In the genomic region with DNA sequence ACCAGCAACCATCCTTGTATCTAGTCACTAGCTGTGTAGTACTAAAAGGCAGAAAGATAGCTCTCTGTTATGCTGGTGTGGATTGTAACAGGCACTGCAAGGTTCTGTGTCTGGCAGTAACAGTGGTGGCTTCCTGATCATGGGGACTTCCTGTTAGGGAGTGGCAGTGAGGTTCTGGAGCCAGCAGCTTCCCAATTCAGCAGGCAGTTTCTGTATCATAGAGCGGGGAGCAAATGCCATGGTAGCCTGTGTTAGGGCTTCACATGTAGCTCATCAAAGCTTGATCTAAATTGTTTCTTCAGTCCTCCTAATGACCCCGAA, we compare ENCODE assay signal across 1 cellular context.
TF ChIP-seq lines count a peak whose summit lies in the region.

No MANE protein-coding gene starts in this region.

TF ChIP-seq in HepG2, 621 proteins besides CTCF, POLR2A, EP300 and RAD21 (continued from another document):
- TF ChIP-seq SKIL (CRISPR knock-in tag; IDR thresholded peaks at IDR 0.05; ENCODE audit: borderline replicate concordance) = no peak
- TF ChIP-seq TGIF2 (CRISPR knock-in tag; IDR thresholded peaks at IDR 0.05) = no peak
- TF ChIP-seq ZNF777 (CRISPR knock-in tag; IDR thresholded peaks at IDR 0.05) = no peak
- TF ChIP-seq JUN (CRISPR knock-in tag; IDR thresholded peaks at IDR 0.05) = no peak
- TF ChIP-seq MED1 (CRISPR knock-in tag; IDR thresholded peaks at IDR 0.05) = no peak
- TF ChIP-seq GPN1 (CRISPR knock-in tag; IDR thresholded peaks at IDR 0.05; ENCODE audit: borderline replicate concordance) = no peak
- no peak for TF ChIP-seq ZNF841 (CRISPR knock-in tag; IDR thresholded peaks at IDR 0.05; ENCODE audit: borderline replicate concordance)
- TF ChIP-seq HNRNPK (IDR thresholded peaks at IDR 0.05; ENCODE audit: low read depth, low read length, poor library complexity, severe bottlenecking) = no peak
- TF ChIP-seq ZNF609 (CRISPR knock-in tag; IDR thresholded peaks at IDR 0.05; ENCODE audit: borderline replicate concordance) = no peak
- no peak for TF ChIP-seq BATF2 (CRISPR knock-in tag; IDR thresholded peaks at IDR 0.05)
- no peak for TF ChIP-seq CEBPB (IDR thresholded peaks at IDR 0.05; ENCODE audit: borderline replicate concordance, low read depth, low read length)
- no peak for TF ChIP-seq SIN3A (IDR thresholded peaks at IDR 0.05; ENCODE audit: borderline replicate concordance, low read depth, low read length)
- TF ChIP-seq ARID3A (IDR thresholded peaks at IDR 0.05; ENCODE audit: low read depth, low read length) = no peak
- no peak for TF ChIP-seq ZNF18 (CRISPR knock-in tag; IDR thresholded peaks at IDR 0.05; ENCODE audit: insufficient replicate concordance)
- TF ChIP-seq NR2F6 (IDR thresholded peaks at IDR 0.05) = no peak
- no peak for TF ChIP-seq NR2F6 (CRISPR knock-in tag; IDR thresholded peaks at IDR 0.05)
- TF ChIP-seq IKZF4 (CRISPR knock-in tag; IDR thresholded peaks at IDR 0.05; ENCODE audit: borderline replicate concordance, low read depth, not compliant biosample characterization) = no peak
- TF ChIP-seq ZNF792 (CRISPR knock-in tag; IDR thresholded peaks at IDR 0.05) = no peak
TF ChIP-seq in HepG2: peak in this region for 0.
